16 cellular contexts compared by ENCODE assay signal in the genomic region with DNA sequence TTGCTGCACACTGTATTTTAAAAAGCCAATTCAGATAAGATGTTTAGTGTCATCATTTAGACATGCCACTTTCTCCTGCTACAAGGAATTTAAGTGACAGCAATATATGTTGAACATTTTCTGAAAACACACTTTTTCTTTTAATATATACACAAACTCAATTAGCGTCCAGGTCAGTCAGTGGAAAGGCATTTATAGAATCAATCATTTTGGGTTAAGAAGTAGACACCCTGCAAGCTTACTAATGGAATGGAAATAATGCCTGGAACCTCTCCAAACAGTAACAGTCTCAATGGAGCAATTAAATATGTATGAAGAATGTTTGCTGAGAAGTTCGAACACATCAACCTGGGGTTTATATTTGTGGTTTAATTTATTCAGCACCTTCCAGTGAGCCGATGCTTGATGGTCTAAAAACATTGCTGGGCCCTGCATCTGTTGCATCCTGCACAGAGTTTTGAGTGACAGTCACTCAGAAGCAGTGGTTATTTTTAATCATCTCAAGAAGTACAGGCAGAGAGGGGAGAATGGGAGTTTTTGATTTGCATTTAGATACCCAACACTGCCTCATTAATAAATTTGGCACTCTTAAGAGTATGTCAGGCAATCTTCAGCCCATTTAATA.
"Had no signal": no experiment of that assay in that cellular context is flagged by ENCODE, and none has a peak within 500 bp of the region (broad histone marks: within the 10 kb centered on the region; RNA-seq: fewer than 3 reads in every experiment).

No MANE protein-coding gene starts in this region.

- H3K36me3 Mint-ChIP-seq: neural progenitor cell had no signal

- H3K4me3 ChIP-seq: ascending aorta, dorsolateral prefrontal cortex, lung, neural progenitor cell, pancreas, stomach, testis, upper lobe of right lung had no signal

- H3K27ac Mint-ChIP-seq: activated naive CD4-positive, alpha-beta T cell treated with anti-CD3 and anti-CD28 coated beads for 36 hours; activated T-helper 2 cell treated with anti-CD3 and anti-CD28 coated beads, Interferon-gamma antibody, Interleukin-2, Interleukin-4, amounts not matched to agents 10 μg/mL and 5 μg/mL and 100 μg/mL, durations not matched to agents 14 hours and 24 hours and 36 hours; endodermal cell; neural progenitor cell had no signal

- DNase-seq: activated CD4-positive, alpha-beta T cell treated with anti-CD3 and anti-CD28 coated beads, Interleukin-2, amount 50 U/mL, for 4 hours; activated CD4-positive, CD25-positive, alpha-beta regulatory T cell treated with anti-CD3 and anti-CD28 coated beads, Interleukin-2, amount 50 U/mL, for 72 hours; activated naive CD4-positive, alpha-beta T cell treated with anti-CD3 and anti-CD28 coated beads for 36 hours; dorsolateral prefrontal cortex; endodermal cell; midbrain; pancreas; stimulated activated CD4-positive, alpha-beta T cell treated with anti-CD3 and anti-CD28 coated beads, Interleukin-12 subunit alpha, Interleukin-12 subunit beta, amount 100 ng/mL, for 4 hours; stimulated activated CD4-positive, alpha-beta T cell treated with anti-CD3 and anti-CD28 coated beads, Interleukin-2, amount 100 ng/mL, for 24 hours; stomach; testis; upper lobe of right lung had no signal

- H3K9me3 Mint-ChIP-seq: activated T-helper 2 cell treated with anti-CD3 and anti-CD28 coated beads, Interferon-gamma antibody, Interleukin-2, Interleukin-4, amounts not matched to agents 10 μg/mL and 5 μg/mL and 100 μg/mL, durations not matched to agents 14 hours and 24 hours and 36 hours; neural progenitor cell had no signal

- ATAC-seq: pancreas, upper lobe of right lung had no signal
